ENCODE assay signal across 12 cellular contexts in genomic region chr15:58515807-58516206, GRCh38.
A peak's percentile ranks its signal among the peaks of the same experiment; 100 is the strongest.
DNase-seq lines count a peak whose midpoint lies in the region; ATAC-seq and TF ChIP-seq lines count a peak whose summit lies in the region.
"Had no signal": no experiment of that assay in that cellular context is flagged by ENCODE, and none has a peak within 500 bp of the region (broad histone marks: within the 10 kb centered on the region; RNA-seq: fewer than 3 reads in every experiment).

No MANE protein-coding gene starts in this region.

- peak overlapping the region; percentile 71 for H3K27ac Mint-ChIP-seq in activated naive CD4-positive, alpha-beta T cell treated with anti-CD3 and anti-CD28 coated beads, Interleukin-2, amount 10 ng/mL, durations not matched to agents 7 days and 5 days
- H3K27ac Mint-ChIP-seq in activated naive CD8-positive, alpha-beta T cell: peak overlapping the region; percentile 87
- H3K27ac Mint-ChIP-seq in stimulated activated effector memory CD8-positive, alpha-beta T cell treated with anti-CD3 and anti-CD28 coated beads, Interleukin-12 subunit alpha, Interleukin-12 subunit beta, amount 100 ng/mL, for 72 hours: peak overlapping the region; percentile 81
- H3K27ac Mint-ChIP-seq in neural progenitor cell: no peak overlapping the region

- H3K36me3 Mint-ChIP-seq in activated naive CD4-positive, alpha-beta T cell treated with anti-CD3 and anti-CD28 coated beads, Interleukin-2, amount 10 ng/mL, durations not matched to agents 7 days and 5 days: peaks cover 15% of the 10 kb centered on the region
- H3K36me3 Mint-ChIP-seq in activated naive CD8-positive, alpha-beta T cell: peaks cover 4% of the 10 kb centered on the region
- no peaks in the 10 kb centered on the region for H3K36me3 Mint-ChIP-seq in stimulated activated effector memory CD8-positive, alpha-beta T cell treated with anti-CD3 and anti-CD28 coated beads, Interleukin-12 subunit alpha, Interleukin-12 subunit beta, amount 100 ng/mL, for 72 hours
- H3K36me3 Mint-ChIP-seq in neural progenitor cell: no peaks in the 10 kb centered on the region

- H3K27me3 ChIP-seq in neural progenitor cell: no peaks in the 10 kb centered on the region
- H3K27me3 ChIP-seq: heart left ventricle had no signal

- no peaks in the 10 kb centered on the region for H4K20me1 ChIP-seq in neural progenitor cell (ENCODE audit: low read depth)

- peak; percentile 84 for ATAC-seq in stimulated activated effector memory CD8-positive, alpha-beta T cell treated with anti-CD3 and anti-CD28 coated beads, Interleukin-12 subunit alpha, Interleukin-12 subunit beta, amount 100 ng/mL, for 72 hours
- ATAC-seq in GM19397 (IDR thresholded peaks at IDR 0.05; ENCODE audit: unreplicated experiment) (no peak), GM18517 (IDR thresholded peaks at IDR 0.05; ENCODE audit: unreplicated experiment) (no peak)

- H3K4me3 ChIP-seq in neural progenitor cell: no peak overlapping the region
- H3K4me3 ChIP-seq: heart left ventricle, left ventricle myocardium inferior had no signal

- DNase-seq in activated naive CD4-positive, alpha-beta T cell treated with anti-CD3 and anti-CD28 coated beads, Interleukin-2, amount 10 ng/mL, durations not matched to agents 7 days and 5 days: peak; percentile 48
- no peak for DNase-seq in activated naive CD4-positive, alpha-beta T cell treated with anti-CD3 and anti-CD28 coated beads, Interleukin-2, amount 50 U/mL, for 16 hours
- peak; percentile 56 for DNase-seq in NAMALWA (ENCODE audit: low spot score)
- no peak for DNase-seq in stimulated activated effector memory CD8-positive, alpha-beta T cell treated with anti-CD3 and anti-CD28 coated beads, Interleukin-12 subunit alpha, Interleukin-12 subunit beta, amount 100 ng/mL, for 72 hours (ENCODE audit: low spot score in 2 of 2)
- DNase-seq in neural progenitor cell (ENCODE audit: low spot score): no peak
- DNase-seq: heart left ventricle, left ventricle myocardium inferior, NCI-H82, nucleus accumbens had no signal

- no peak overlapping the region for H3K4me3 Mint-ChIP-seq in activated naive CD4-positive, alpha-beta T cell treated with anti-CD3 and anti-CD28 coated beads, Interleukin-2, amount 10 ng/mL, durations not matched to agents 7 days and 5 days
- peak overlapping the region; percentile 12 for H3K4me3 Mint-ChIP-seq in activated naive CD8-positive, alpha-beta T cell
- no peak overlapping the region for H3K4me3 Mint-ChIP-seq in stimulated activated effector memory CD8-positive, alpha-beta T cell treated with anti-CD3 and anti-CD28 coated beads, Interleukin-12 subunit alpha, Interleukin-12 subunit beta, amount 100 ng/mL, for 72 hours
- no peak overlapping the region for H3K4me3 Mint-ChIP-seq in neural progenitor cell

- no peaks in the 10 kb centered on the region for H3K9me3 ChIP-seq in neural progenitor cell (ENCODE audit: low read depth)
- H3K9me3 ChIP-seq: left ventricle myocardium inferior had no signal

- H3K4me2 ChIP-seq in neural progenitor cell: no peak overlapping the region

- peaks cover 7% of the 10 kb centered on the region for H3K4me1 ChIP-seq in neural progenitor cell

- no peaks in the 10 kb centered on the region for H3F3A ChIP-seq in neural progenitor cell (ENCODE audit: low read depth)

- H3K4me1 Mint-ChIP-seq in activated naive CD4-positive, alpha-beta T cell treated with anti-CD3 and anti-CD28 coated beads, Interleukin-2, amount 10 ng/mL, durations not matched to agents 7 days and 5 days: peaks cover 70% of the 10 kb centered on the region
- H3K4me1 Mint-ChIP-seq in activated naive CD8-positive, alpha-beta T cell (ENCODE audit: low read depth): peaks cover 54% of the 10 kb centered on the region
- peaks cover 43% of the 10 kb centered on the region for H3K4me1 Mint-ChIP-seq in stimulated activated effector memory CD8-positive, alpha-beta T cell treated with anti-CD3 and anti-CD28 coated beads, Interleukin-12 subunit alpha, Interleukin-12 subunit beta, amount 100 ng/mL, for 72 hours
- peaks cover 41% of the 10 kb centered on the region for H3K4me1 Mint-ChIP-seq in neural progenitor cell

- H2AFZ ChIP-seq in neural progenitor cell (replicated peaks): no peak overlapping the region

- CTCF ChIA-PET in activated naive CD4-positive, alpha-beta T cell treated with anti-CD3 and anti-CD28 coated beads, Interleukin-2, amount 10 ng/mL, durations not matched to agents 7 days and 5 days (lab: Charles Lee): interaction anchor here (1.9 to 3.4 kb wide), 3 partner anchors 9 to 40 kb away, joined by 5 to 23 read pairs (median 14); no protein-coding TSS in a partner anchor

- H3K27ac ChIP-seq in neural progenitor cell: no peak overlapping the region
- H3K27ac ChIP-seq: left ventricle myocardium inferior had no signal

- no peaks in the 10 kb centered on the region for H3K79me2 ChIP-seq in neural progenitor cell (ENCODE audit: low read depth)

- H3K9me3 Mint-ChIP-seq in activated naive CD4-positive, alpha-beta T cell treated with anti-CD3 and anti-CD28 coated beads, Interleukin-2, amount 10 ng/mL, durations not matched to agents 7 days and 5 days: peaks cover 14% of the 10 kb centered on the region
- H3K9me3 Mint-ChIP-seq in activated naive CD8-positive, alpha-beta T cell (ENCODE audit: low read depth): peaks cover 9% of the 10 kb centered on the region
- peaks cover 6% of the 10 kb centered on the region for H3K9me3 Mint-ChIP-seq in stimulated activated effector memory CD8-positive, alpha-beta T cell treated with anti-CD3 and anti-CD28 coated beads, Interleukin-12 subunit alpha, Interleukin-12 subunit beta, amount 100 ng/mL, for 72 hours
- peaks cover 5% of the 10 kb centered on the region for H3K9me3 Mint-ChIP-seq in neural progenitor cell

- TF ChIP-seq CTCF in neural progenitor cell (IDR thresholded peaks at IDR 0.05): no peak

- no peak overlapping the region for H3K9ac ChIP-seq in neural progenitor cell

- no peaks in the 10 kb centered on the region for H3K27me3 Mint-ChIP-seq in activated naive CD4-positive, alpha-beta T cell treated with anti-CD3 and anti-CD28 coated beads, Interleukin-2, amount 10 ng/mL, durations not matched to agents 7 days and 5 days
- H3K27me3 Mint-ChIP-seq in activated naive CD8-positive, alpha-beta T cell: no peaks in the 10 kb centered on the region
- H3K27me3 Mint-ChIP-seq in neural progenitor cell (ENCODE audit: insufficient read depth, low read depth): peaks cover 7% of the 10 kb centered on the region

- H3K36me3 ChIP-seq in neural progenitor cell: no peaks in the 10 kb centered on the region
- H3K36me3 ChIP-seq: heart left ventricle, left ventricle myocardium inferior had no signal

Comparison
In these comparisons a context has a peak if more than half of its experiments do, and no peak if none do; other contexts are left out.
1. DNase-seq: peak in activated naive CD4-positive, alpha-beta T cell treated with anti-CD3 and anti-CD28 coated beads, Interleukin-2, amount 10 ng/mL, durations not matched to agents 7 days and 5 days (single experiment) and NAMALWA (single experiment); none in activated naive CD4-positive, alpha-beta T cell treated with anti-CD3 and anti-CD28 coated beads, Interleukin-2, amount 50 U/mL, for 16 hours (single experiment), stimulated activated effector memory CD8-positive, alpha-beta T cell treated with anti-CD3 and anti-CD28 coated beads, Interleukin-12 subunit alpha, Interleukin-12 subunit beta, amount 100 ng/mL, for 72 hours (0 of 2) and neural progenitor cell (single experiment).